ENCODE assay signal across 17 cellular contexts in the genomic region with DNA sequence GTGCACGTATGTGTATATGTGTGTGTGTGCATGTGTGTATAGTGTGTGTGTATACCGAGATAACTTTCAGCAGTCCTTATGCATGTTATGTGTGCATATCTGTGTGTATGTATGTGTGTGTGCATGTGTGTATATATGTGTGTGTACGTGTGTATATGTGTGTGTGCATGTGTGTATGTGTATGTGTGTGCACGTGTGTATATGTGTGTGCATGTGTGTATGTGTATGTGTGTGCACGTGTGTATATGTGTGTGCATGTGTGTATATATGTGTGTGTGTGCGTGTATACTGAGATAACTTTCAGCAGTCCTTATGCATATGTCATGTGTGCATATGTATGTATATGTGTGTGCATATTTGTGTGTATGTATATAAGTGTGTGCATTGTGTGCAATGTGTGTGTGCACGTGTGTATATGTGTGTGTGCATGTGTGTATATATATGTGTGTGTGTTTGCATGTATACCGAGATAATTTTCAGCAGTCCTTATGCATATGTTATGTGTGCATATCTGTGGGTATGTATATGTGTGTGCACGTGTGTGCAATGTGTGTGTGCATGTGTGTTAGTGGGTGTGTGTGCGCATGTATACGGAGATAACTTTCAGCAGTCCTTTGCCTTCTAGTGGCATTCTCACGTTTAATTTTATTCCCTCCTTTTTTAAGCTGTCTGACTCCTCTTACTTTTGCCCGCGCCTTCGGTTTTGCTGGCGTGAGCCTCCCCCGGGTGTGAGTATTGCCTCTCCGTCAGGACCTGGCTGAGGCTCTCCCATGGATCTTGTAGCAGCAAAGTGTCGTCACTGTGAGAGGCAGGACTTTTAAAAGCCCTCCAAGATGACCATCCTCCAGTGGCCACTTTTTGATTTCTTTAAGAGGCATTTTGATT.
"Had no signal": no experiment of that assay in that cellular context is flagged by ENCODE, and none has a peak within 500 bp of the region (broad histone marks: within the 10 kb centered on the region; RNA-seq: fewer than 3 reads in every experiment).

No MANE protein-coding gene starts in this region.

- DNase-seq: activated CD4-positive, alpha-beta T cell treated with anti-CD3 and anti-CD28 coated beads, Interleukin-2, amount 10 ng/mL, durations not matched to agents 7 days and 5 days; activated CD8-positive, alpha-beta T cell treated with anti-CD3 and anti-CD28 coated beads, Interleukin-2, amount 10 ng/mL, durations not matched to agents 7 days and 5 days; activated naive CD4-positive, alpha-beta T cell treated with anti-CD3 and anti-CD28 coated beads for 36 hours; activated T-cell treated with anti-CD3 and anti-CD28 coated beads, Interleukin-2, amount 50 U/mL, for 4 hours; body of pancreas; caudate nucleus; effector memory CD8-positive, alpha-beta T cell; left lung; midbrain; occipital lobe; retina; stimulated activated CD8-positive, alpha-beta memory T cell treated with anti-CD3 and anti-CD28 coated beads, Interleukin-4, amount 100 ng/mL, for 48 hours; stimulated activated naive CD4-positive, alpha-beta T cell; T1000; thyroid gland had no signal

- H3K9me3 ChIP-seq: body of pancreas, thyroid gland had no signal

- H3K27me3 ChIP-seq: body of pancreas, thyroid gland had no signal

- H3K27me3 Mint-ChIP-seq: activated CD4-positive, alpha-beta T cell treated with anti-CD3 and anti-CD28 coated beads, Interleukin-2, amount 10 ng/mL, durations not matched to agents 7 days and 5 days; effector memory CD8-positive, alpha-beta T cell had no signal

- H3K36me3 ChIP-seq: left lung, thyroid gland had no signal

- H3K4me3 Mint-ChIP-seq: activated CD4-positive, alpha-beta T cell treated with anti-CD3 and anti-CD28 coated beads, Interleukin-2, amount 10 ng/mL, durations not matched to agents 7 days and 5 days; activated CD8-positive, alpha-beta T cell treated with anti-CD3 and anti-CD28 coated beads, Interleukin-2, amount 10 ng/mL, durations not matched to agents 7 days and 5 days; activated naive CD4-positive, alpha-beta T cell treated with anti-CD3 and anti-CD28 coated beads for 36 hours; activated T-cell treated with anti-CD3 and anti-CD28 coated beads, Interleukin-2, amount 50 U/mL, for 4 hours; effector memory CD8-positive, alpha-beta T cell; nephron had no signal

- H3K4me1 Mint-ChIP-seq: activated CD4-positive, alpha-beta T cell treated with anti-CD3 and anti-CD28 coated beads, Interleukin-2, amount 10 ng/mL, durations not matched to agents 7 days and 5 days; nephron had no signal

- H3K4me3 ChIP-seq: body of pancreas, left lung, thyroid gland had no signal

- H3K27ac ChIP-seq: body of pancreas, left lung, thyroid gland had no signal

- H3K27ac Mint-ChIP-seq: activated CD4-positive, alpha-beta T cell treated with anti-CD3 and anti-CD28 coated beads, Interleukin-2, amount 10 ng/mL, durations not matched to agents 7 days and 5 days; activated CD8-positive, alpha-beta T cell treated with anti-CD3 and anti-CD28 coated beads, Interleukin-2, amount 10 ng/mL, durations not matched to agents 7 days and 5 days; activated naive CD4-positive, alpha-beta T cell treated with anti-CD3 and anti-CD28 coated beads for 36 hours; effector memory CD8-positive, alpha-beta T cell; nephron had no signal

- H3K4me1 ChIP-seq: body of pancreas, left lung, thyroid gland had no signal

- ATAC-seq: activated CD4-positive, CD25-positive, alpha-beta regulatory T cell treated with anti-CD3 and anti-CD28 coated beads, Interleukin-2, amount 50 U/mL, for 24 hours; activated CD8-positive, alpha-beta T cell treated with anti-CD3 and anti-CD28 coated beads, Interleukin-2, amount 10 ng/mL, durations not matched to agents 7 days and 5 days; activated T-cell treated with anti-CD3 and anti-CD28 coated beads, Interleukin-2, amount 50 U/mL, for 4 hours; body of pancreas; effector memory CD8-positive, alpha-beta T cell; left lung had no signal
